1 cellular context compared by ENCODE assay signal in genomic region chr7:37945336-37945735, GRCh38.
TF ChIP-seq lines count a peak whose summit lies in the region.

No MANE protein-coding gene starts in this region.

TF ChIP-seq in HEK293, 187 proteins besides CTCF, POLR2A, EP300 and RAD21 (continued from another document):
- TF ChIP-seq ZNF362 (tag by site-specific recombination; IDR thresholded peaks at IDR 0.05), result 0 out of 2 replicates have a peak, but pooled peaks have one; percentile 26
- TF ChIP-seq ZBTB21 (tag by site-specific recombination; IDR thresholded peaks at IDR 0.05), result peak; percentile 55; the same call in 1 of the 2 replicates
- peak; percentile 68 for TF ChIP-seq ZNF629 (tag by site-specific recombination; IDR thresholded peaks at IDR 0.05)
